ENCODE assay signal across 8 cellular contexts in genomic region chr2:113755690-113756063, GRCh38. TPM values are rescaled to one million over a fixed set of nuclear protein-coding genes. Genes with fewer than 3 reads are reported as not detected.
DNase-seq lines count a peak whose midpoint lies in the region; ATAC-seq and TF ChIP-seq lines count a peak whose summit lies in the region.

No MANE protein-coding gene starts in this region.

- peaks cover 0 to 2% (median 0%) of the 10 kb centered on the region in 3 donors for H3K27me3 Mint-ChIP-seq in CD14-positive monocyte (ENCODE audit: low read depth in 3 of 3)
- H3K27me3 Mint-ChIP-seq in WTC11 (ENCODE audit: low read depth), result peaks cover 4% of the 10 kb centered on the region; the same call in 1 of the 2 replicates

- CTCF ChIA-PET in HEK293 (lab: Yijun Ruan, JAX), result interaction anchor here (1.2 kb wide), 1 partner anchor 98 kb away, joined by 3 read pairs; no protein-coding TSS in a partner anchor
- CTCF ChIA-PET in WTC11 (lab: Charles Lee), result interaction anchor here (1.5 kb wide), 1 partner anchor 55 kb away, joined by 7 read pairs; no protein-coding TSS in a partner anchor

- H3K27me3 ChIP-seq in psoas muscle (ENCODE audit: insufficient read depth in 3 of 3, low read length in 2 of 3), result no peaks in the 10 kb centered on the region

- H3K9me3 Mint-ChIP-seq in CD14-positive monocyte (no peaks in the 10 kb centered on the region), WTC11 (no peaks in the 10 kb centered on the region)

- POLR2A ChIA-PET in HEK293 (lab: Yijun Ruan, JAX) (interaction anchor here (0.6 to 2.1 kb wide), 10 partner anchors 9 to 209 kb away, joined by 3 to 19 read pairs (median 6); partner anchors contain the start of gene ACTR3), WTC11 (lab: Charles Lee) (interaction anchor here (1.3 to 2.3 kb wide), 4 partner anchors 122 to 138 kb away, joined by 3 to 12 read pairs (median 7); partner anchors contain the start of gene ACTR3)

- TF ChIP-seq CTCF in CD14-positive monocyte (IDR thresholded peaks at IDR 0.05) (no peak), HEK293 (tag by site-specific recombination; IDR thresholded peaks at IDR 0.05) (no peak), WTC11 (IDR thresholded peaks at IDR 0.05) (no peak), psoas muscle (IDR thresholded peaks at IDR 0.05) (no peak)

- intact Hi-C loops in CD14-positive monocyte (cut with micrococcal nuclease) (loop anchor here (2.0 to 10.0 kb wide), 4 partner anchors 103 to 199 kb away; partner anchors contain the start of gene ACTR3 (in 1 of the 2)), psoas muscle (cut with DNase I) (loop anchor here (1.0 to 10.0 kb wide), 4 partner anchors 62 to 189 kb away; partner anchors contain the start of gene ACTR3 (in 2 of the 2))

- peaks cover 22 to 25% of the 10 kb centered on the region in 2 donors for H3K36me3 Mint-ChIP-seq in CD14-positive monocyte
- H3K36me3 Mint-ChIP-seq in WTC11, result peaks cover 4% of the 10 kb centered on the region; the same call in 1 of the 2 replicates

- H3K27ac Mint-ChIP-seq in CD14-positive monocyte (peak overlapping the region; percentile 78 to 98 (median 88)), WTC11 (0 out of 2 replicates have a peak overlapping the region, but pooled peaks have one; percentile 13)

- H3K4me1 ChIP-seq in HEK293 (ENCODE audit: control insufficient read depth, insufficient read depth, low read length) (peaks cover 3% of the 10 kb centered on the region), psoas muscle (peaks cover 19% of the 10 kb centered on the region)

- ATAC-seq in WTC11 (no peak), psoas muscle (no peak), GM21390 (IDR thresholded peaks at IDR 0.05; ENCODE audit: unreplicated experiment) (no peak)

- DNase-seq in CD14-positive monocyte (ENCODE audit: low spot score) (no peak), WTC11 (ENCODE audit: low spot score) (no peak), glomerular visceral epithelial cell (ENCODE audit: extremely low spot score) (peak; percentile 25), psoas muscle (no peak), SKM-1 (lab: John Stamatoyannopoulos, UW; ENCODE audit: unreplicated experiment) (no peak)
- DNase-seq in activated effector memory CD4-positive, alpha-beta T cell treated with Interleukin-2 at 50 U/mL for 16 hours, result no peak

- peak overlapping the region; percentile 91 to 94 for H3K4me3 Mint-ChIP-seq in CD14-positive monocyte
- H3K4me3 Mint-ChIP-seq in WTC11, result peak overlapping the region; percentile 94

- WGBS in psoas muscle, 3 donors, result 0 to 2% (median 0%) methylated on average over 9 of the region's 9 CpGs

- peaks cover 16 to 21% of the 10 kb centered on the region in 2 experiments for H3K36me3 ChIP-seq in HEK293 (ENCODE audit: control insufficient read depth in 2 of 2, insufficient read depth in 1 of 2, low read length in 2 of 2)
- H3K36me3 ChIP-seq in psoas muscle (ENCODE audit: insufficient read depth in 1 of 2, low read depth in 1 of 2), result peaks cover 0 to 23% of the 10 kb centered on the region in 2 donors

- H3K4me1 Mint-ChIP-seq in CD14-positive monocyte, result peaks cover 19% of the 10 kb centered on the region
- H3K4me1 Mint-ChIP-seq in WTC11, result peaks cover 9% of the 10 kb centered on the region

- H3K4me3 ChIP-seq in HEK293 (ENCODE audit: low read depth, low read length), result peak overlapping the region; percentile 98
- peak overlapping the region; percentile 84 for H3K4me3 ChIP-seq in psoas muscle

- H3K9me3 ChIP-seq in HEK293 (ENCODE audit: control insufficient read depth, insufficient read depth, low read depth, low read length) (no peaks in the 10 kb centered on the region), psoas muscle (no peaks in the 10 kb centered on the region)

- H3K27ac ChIP-seq in HEK293 (ENCODE audit: extremely low read depth, low read depth, low read length) (peak overlapping the region; percentile 85; the same call in 1 of the 2 replicates), psoas muscle (peak overlapping the region; percentile 92)

TF ChIP-seq in HEK293, 187 proteins besides CTCF, POLR2A, EP300 and RAD21 (continues in another document):
- TF ChIP-seq ZNF629 (tag by site-specific recombination; IDR thresholded peaks at IDR 0.05), result no peak
- TF ChIP-seq PRDM6 (tag by site-specific recombination; IDR thresholded peaks at IDR 0.05), result no peak
- no peak for TF ChIP-seq ATF2 (tag by site-specific recombination; IDR thresholded peaks at IDR 0.05; ENCODE audit: low read depth)
- no peak for TF ChIP-seq ZNF26 (tag by site-specific recombination; IDR thresholded peaks at IDR 0.05)

TF ChIP-seq in WTC11, 78 proteins besides CTCF, POLR2A, EP300 and RAD21:
- TF ChIP-seq ETV6 (CRISPR knock-in tag; IDR thresholded peaks at IDR 0.05) (no peak), ZNF121 (CRISPR knock-in tag; IDR thresholded peaks at IDR 0.05) (no peak), NR2C2 (CRISPR knock-in tag; IDR thresholded peaks at IDR 0.05) (no peak)
TF ChIP-seq in WTC11: peak in this region for 0.

RNA-seq across cellular contexts. Expression of gene SLC35F5, which starts 0.8 kb away (rescaled TPM):
- polyA plus RNA-seq in CD14-positive monocyte, result 10 to 100 TPM; 13.6 to 18.2 TPM
- 20.3 to 24.8 TPM (median 23.8 TPM) in 3 replicates for total RNA-seq in WTC11 (2021)
- 10 to 100 TPM; 45.7 to 86.3 (median 50.7) TPM for total RNA-seq in psoas muscle
- 10 to 100 TPM; 23.1 to 54.6 (median 37.6) TPM for polyA plus RNA-seq in psoas muscle
